In genomic region chr10:79443338-79444242, GRCh38 we compare ENCODE assay signal across 8 cellular contexts. TPM values are rescaled to one million over a fixed set of nuclear protein-coding genes. Genes with fewer than 3 reads are reported as not detected.
DNase-seq lines count a peak whose midpoint lies in the region; ATAC-seq, FAIRE-seq and TF ChIP-seq lines count a peak whose summit lies in the region.

No MANE protein-coding gene starts in this region.

- H3K9me3 ChIP-seq in CD8-positive, alpha-beta memory T cell (ENCODE audit: low read length): no peaks in the 10 kb centered on the region
- no peaks in the 10 kb centered on the region for H3K9me3 ChIP-seq in OCI-LY3 (ENCODE audit: insufficient read depth, low read length)
- H3K9me3 ChIP-seq in pancreas: no peaks in the 10 kb centered on the region

- H3K27ac ChIP-seq in CD8-positive, alpha-beta memory T cell (ENCODE audit: low read depth, low read length): no peak overlapping the region
- no peak overlapping the region for H3K27ac ChIP-seq in OCI-LY3 (ENCODE audit: low read length)
- no peak overlapping the region for H3K27ac ChIP-seq in pancreas

- peaks cover 0 to 2% of the 10 kb centered on the region in 2 donors for H3K27me3 Mint-ChIP-seq in CD8-positive, alpha-beta memory T cell

- no peaks in the 10 kb centered on the region for H4K20me1 ChIP-seq in OCI-LY3 (ENCODE audit: insufficient read depth, low read length)

- peak in 1 of 5 donors; percentile 7 for DNase-seq in CD8-positive, alpha-beta memory T cell
- DNase-seq in epithelial cell of proximal tubule (ENCODE audit: low read depth) (no peak), pancreas (no peak), HK-2 (ENCODE audit: unreplicated experiment) (no peak), NCI-H2196 (lab: John Stamatoyannopoulos, UW; ENCODE audit: unreplicated experiment) (no peak)

- POLR2A ChIA-PET in CD8-positive, alpha-beta memory T cell (lab: Charles Lee): interaction anchor here (0.8 kb wide), 1 partner anchor 97 kb away, joined by 3 read pairs; the partner anchor contains the start of gene PPIF

- H3K9me3 Mint-ChIP-seq in CD8-positive, alpha-beta memory T cell: no peaks in the 10 kb centered on the region

- H3K36me3 ChIP-seq in CD8-positive, alpha-beta memory T cell (ENCODE audit: insufficient read depth, low read length): no peaks in the 10 kb centered on the region
- no peaks in the 10 kb centered on the region for H3K36me3 ChIP-seq in OCI-LY3 (replicated peaks; ENCODE audit: low read depth, low read length)
- H3K36me3 ChIP-seq in pancreas: no peaks in the 10 kb centered on the region

- no peak for TF ChIP-seq CTCF in OCI-LY3 (IDR thresholded peaks at IDR 0.05; ENCODE audit: low read depth, low read length)
- TF ChIP-seq CTCF in epithelial cell of proximal tubule (conservative IDR thresholded peaks at IDR 0.05; ENCODE audit: low read depth, low read length): no peak
- no peak for TF ChIP-seq CTCF in pancreas (IDR thresholded peaks at IDR 0.05)

- CTCF ChIA-PET in CD8-positive, alpha-beta memory T cell (lab: Charles Lee): interaction anchor here (1.3 kb wide), 1 partner anchor 24 kb away, joined by 4 read pairs; no protein-coding TSS in a partner anchor

- H3K9ac ChIP-seq in OCI-LY3 (ENCODE audit: low read length): peak overlapping the region; percentile 55; the same call in 1 of the 2 replicates

- peak overlapping the region; percentile 11 to 93 (median 89) for H3K27ac Mint-ChIP-seq in CD8-positive, alpha-beta memory T cell

- ATAC-seq in pancreas (no peak), GM21737 (IDR thresholded peaks at IDR 0.05; ENCODE audit: unreplicated experiment) (no peak), HG03439 (IDR thresholded peaks at IDR 0.05; ENCODE audit: unreplicated experiment) (no peak)

- WGBS in pancreas, 2 donors: 39 to 47% methylated on average over 11 of the region's 11 CpGs

- no peaks in the 10 kb centered on the region for H3K79me2 ChIP-seq in OCI-LY3 (ENCODE audit: low read length)

- H3K4me3 ChIP-seq in CD8-positive, alpha-beta memory T cell (ENCODE audit: low read length): peak overlapping the region; percentile 67
- H3K4me3 ChIP-seq in OCI-LY3 (ENCODE audit: low read length) (peak overlapping the region; percentile 91), epithelial cell of proximal tubule (ENCODE audit: low read depth, low read length) (peak overlapping the region; percentile 67), pancreas (peak overlapping the region; percentile 77 to 93 (median 88))

- H3K4me1 Mint-ChIP-seq in CD8-positive, alpha-beta memory T cell: peaks cover 23 to 28% (median 24%) of the 10 kb centered on the region in 3 donors

- peaks cover 20% of the 10 kb centered on the region for H3K4me1 ChIP-seq in CD8-positive, alpha-beta memory T cell (ENCODE audit: insufficient read depth, low read length)
- H3K4me1 ChIP-seq in OCI-LY3 (ENCODE audit: low read length) (peaks cover 9% of the 10 kb centered on the region), pancreas (peaks cover 0 to 8% (median 0%) of the 10 kb centered on the region in 3 donors)

- peaks cover 0 to 3% (median 0%) of the 10 kb centered on the region in 3 donors for H3K36me3 Mint-ChIP-seq in CD8-positive, alpha-beta memory T cell

- FAIRE-seq in pancreas (lab: Jason Lieb, UNC): no peak

- peak overlapping the region; percentile 87 to 97 (median 93) for H3K4me3 Mint-ChIP-seq in CD8-positive, alpha-beta memory T cell

- H3K4me2 ChIP-seq in OCI-LY3 (ENCODE audit: low read length): peak overlapping the region; percentile 99

- H2AFZ ChIP-seq in OCI-LY3 (ENCODE audit: low read depth, low read length): no peak overlapping the region

- H3K27me3 ChIP-seq in CD8-positive, alpha-beta memory T cell (ENCODE audit: insufficient read depth, low read length, poor library complexity, severe bottlenecking): no peaks in the 10 kb centered on the region
- H3K27me3 ChIP-seq in OCI-LY3 (ENCODE audit: low read depth, low read length) (peaks cover 10% of the 10 kb centered on the region; the same call in 1 of the 2 replicates), pancreas (no peaks in the 10 kb centered on the region)

- intact Hi-C loops in pancreas (cut with DNase I): no loop called here

RNA-seq across cellular contexts. Expression of gene ZCCHC24, which starts 1.8 kb away (rescaled TPM):
- under 1 TPM; 0.83 to 1.00 TPM for total RNA-seq in CD8-positive, alpha-beta memory T cell
- polyA plus RNA-seq in CD8-positive, alpha-beta memory T cell: 1.4 TPM
- 2.0 and 4.7 TPM in 2 replicates for total RNA-seq in epithelial cell of proximal tubule
- 10 to 100 TPM in 1 of 6 donors, 1 to 10 TPM in 5; 3.5 to 13.2 (median 6.9) TPM for total RNA-seq in pancreas
- polyA plus RNA-seq in pancreas: 10 to 100 TPM in 1 of 2 donors, 1 to 10 TPM in 1; 6.6 to 10.4 TPM
